23 cellular contexts compared by ENCODE assay signal in genomic region chr1:84797603-84798002, GRCh38.
"Had no signal": no experiment of that assay in that cellular context is flagged by ENCODE, and none has a peak within 500 bp of the region (broad histone marks: within the 10 kb centered on the region; RNA-seq: fewer than 3 reads in every experiment).

No MANE protein-coding gene starts in this region.

- H3K36me3 Mint-ChIP-seq: activated naive CD4-positive, alpha-beta T cell treated with anti-CD3 and anti-CD28 coated beads, Interleukin-2, amount 50 U/mL, for 24 hours; mesothelial cell of epicardium; stimulated activated naive B cell treated with anti-CD40 and anti-IgM and Interleukin-4, amounts not matched to agents 10 μg/mL and 1 μg/mL and 100 μg/mL, for 72 hours had no signal

- H3K4me1 ChIP-seq: prostate gland, stomach, thyroid gland had no signal

- H3K36me3 ChIP-seq: cardiac muscle cell, ovary, prostate gland, stomach, thyroid gland had no signal

- H3K4me3 ChIP-seq: cardiac muscle cell, coronary artery, dorsolateral prefrontal cortex, ovary, prostate gland, stomach, thyroid gland had no signal

- H3K27me3 ChIP-seq: cardiac muscle cell, dorsolateral prefrontal cortex, ovary, stomach, thyroid gland had no signal

- H3K9me3 Mint-ChIP-seq: activated naive CD4-positive, alpha-beta T cell treated with anti-CD3 and anti-CD28 coated beads, Interleukin-2, amount 50 U/mL, for 24 hours; activated T-helper 17 cell treated with anti-CD3 and anti-CD28 coated beads, Interleukin-2, amount 50 U/mL, for 72 hours had no signal

- H3K4me3 Mint-ChIP-seq: activated CD4-positive, alpha-beta memory T cell treated with anti-CD3 and anti-CD28 coated beads, Interleukin-2, amount 10 ng/mL, durations not matched to agents 7 days and 5 days; activated CD4-positive, alpha-beta T cell treated with anti-CD3 and anti-CD28 coated beads, Interleukin-2, amount 10 ng/mL, durations not matched to agents 7 days and 5 days; activated naive CD4-positive, alpha-beta T cell treated with anti-CD3 and anti-CD28 coated beads, Interleukin-2, amount 50 U/mL, for 24 hours; activated T-cell treated with anti-CD3 and anti-CD28 coated beads, Interleukin-2, amount 50 U/mL, for 24 hours; activated T-helper 17 cell treated with anti-CD3 and anti-CD28 coated beads, Interleukin-2, amount 50 U/mL, for 72 hours; effector memory CD8-positive, alpha-beta T cell; mesothelial cell of epicardium; naive thymus-derived CD4-positive, alpha-beta T cell; stimulated activated naive B cell treated with anti-CD40 and anti-IgM and Interleukin-4, amounts not matched to agents 10 μg/mL and 1 μg/mL and 100 μg/mL, for 72 hours had no signal

- H3K27me3 Mint-ChIP-seq: activated naive CD4-positive, alpha-beta T cell treated with anti-CD3 and anti-CD28 coated beads, Interleukin-2, amount 50 U/mL, for 24 hours; activated T-cell treated with anti-CD3 and anti-CD28 coated beads, Interleukin-2, amount 50 U/mL, for 24 hours had no signal

- H3K9me3 ChIP-seq: ovary, prostate gland, thyroid gland had no signal

- H3K27ac Mint-ChIP-seq: activated CD4-positive, alpha-beta memory T cell treated with anti-CD3 and anti-CD28 coated beads, Interleukin-2, amount 10 ng/mL, durations not matched to agents 7 days and 5 days; activated CD4-positive, alpha-beta T cell treated with anti-CD3 and anti-CD28 coated beads, Interleukin-2, amount 10 ng/mL, durations not matched to agents 7 days and 5 days; activated naive CD4-positive, alpha-beta T cell treated with anti-CD3 and anti-CD28 coated beads, Interleukin-2, amount 50 U/mL, for 24 hours; activated T-cell treated with anti-CD3 and anti-CD28 coated beads, Interleukin-2, amount 50 U/mL, for 24 hours; activated T-helper 17 cell treated with anti-CD3 and anti-CD28 coated beads, Interleukin-2, amount 50 U/mL, for 72 hours; effector memory CD8-positive, alpha-beta T cell; mesothelial cell of epicardium; naive thymus-derived CD4-positive, alpha-beta T cell; stimulated activated naive B cell treated with anti-CD40 and anti-IgM and Interleukin-4, amounts not matched to agents 10 μg/mL and 1 μg/mL and 100 μg/mL, for 72 hours had no signal

- H3K27ac ChIP-seq: cardiac muscle cell, coronary artery, dorsolateral prefrontal cortex, ovary, prostate gland, stomach, thyroid gland had no signal

- H3K4me1 Mint-ChIP-seq: activated CD4-positive, alpha-beta memory T cell treated with anti-CD3 and anti-CD28 coated beads, Interleukin-2, amount 10 ng/mL, durations not matched to agents 7 days and 5 days; mesothelial cell of epicardium had no signal

- ATAC-seq: activated T-helper 17 cell treated with anti-CD3 and anti-CD28 coated beads, Interleukin-2, amount 50 U/mL, for 72 hours; effector memory CD8-positive, alpha-beta T cell; naive thymus-derived CD4-positive, alpha-beta T cell; stimulated activated naive B cell treated with anti-CD40 and anti-IgM and Interleukin-4, amounts not matched to agents 10 μg/mL and 1 μg/mL and 100 μg/mL, for 72 hours had no signal

- DNase-seq: activated CD4-positive, alpha-beta memory T cell treated with anti-CD3 and anti-CD28 coated beads, Interleukin-2, amount 10 ng/mL, durations not matched to agents 7 days and 5 days; activated CD4-positive, alpha-beta T cell treated with anti-CD3 and anti-CD28 coated beads for 1 hour; activated CD4-positive, alpha-beta T cell treated with anti-CD3 and anti-CD28 coated beads, Interleukin-2, amount 10 ng/mL, durations not matched to agents 7 days and 5 days; activated CD8-positive, alpha-beta memory T cell treated with anti-CD3 and anti-CD28 coated beads, Interleukin-2, amount 50 U/mL, for 48 hours; activated T-cell treated with anti-CD3 and anti-CD28 coated beads, Interleukin-2, amount 50 U/mL, for 24 hours; dorsolateral prefrontal cortex; effector memory CD8-positive, alpha-beta T cell; foreskin melanocyte; naive thymus-derived CD4-positive, alpha-beta T cell; ovary; retina; stimulated activated CD4-positive, alpha-beta T cell treated with anti-CD3 and anti-CD28 coated beads, Interleukin-15, amount 100 ng/mL, for 24 hours; stimulated activated CD4-positive, alpha-beta T cell treated with anti-CD3 and anti-CD28 coated beads, Interleukin-2, amount 100 ng/mL, for 24 hours; stimulated activated naive B cell treated with anti-CD40 and anti-IgM and Interleukin-4, amounts not matched to agents 10 μg/mL and 1 μg/mL and 100 μg/mL, for 72 hours; stomach; T-helper 2 cell; thyroid gland had no signal
